Comparison of ENCODE assay signal across 11 cellular contexts in the genomic region with DNA sequence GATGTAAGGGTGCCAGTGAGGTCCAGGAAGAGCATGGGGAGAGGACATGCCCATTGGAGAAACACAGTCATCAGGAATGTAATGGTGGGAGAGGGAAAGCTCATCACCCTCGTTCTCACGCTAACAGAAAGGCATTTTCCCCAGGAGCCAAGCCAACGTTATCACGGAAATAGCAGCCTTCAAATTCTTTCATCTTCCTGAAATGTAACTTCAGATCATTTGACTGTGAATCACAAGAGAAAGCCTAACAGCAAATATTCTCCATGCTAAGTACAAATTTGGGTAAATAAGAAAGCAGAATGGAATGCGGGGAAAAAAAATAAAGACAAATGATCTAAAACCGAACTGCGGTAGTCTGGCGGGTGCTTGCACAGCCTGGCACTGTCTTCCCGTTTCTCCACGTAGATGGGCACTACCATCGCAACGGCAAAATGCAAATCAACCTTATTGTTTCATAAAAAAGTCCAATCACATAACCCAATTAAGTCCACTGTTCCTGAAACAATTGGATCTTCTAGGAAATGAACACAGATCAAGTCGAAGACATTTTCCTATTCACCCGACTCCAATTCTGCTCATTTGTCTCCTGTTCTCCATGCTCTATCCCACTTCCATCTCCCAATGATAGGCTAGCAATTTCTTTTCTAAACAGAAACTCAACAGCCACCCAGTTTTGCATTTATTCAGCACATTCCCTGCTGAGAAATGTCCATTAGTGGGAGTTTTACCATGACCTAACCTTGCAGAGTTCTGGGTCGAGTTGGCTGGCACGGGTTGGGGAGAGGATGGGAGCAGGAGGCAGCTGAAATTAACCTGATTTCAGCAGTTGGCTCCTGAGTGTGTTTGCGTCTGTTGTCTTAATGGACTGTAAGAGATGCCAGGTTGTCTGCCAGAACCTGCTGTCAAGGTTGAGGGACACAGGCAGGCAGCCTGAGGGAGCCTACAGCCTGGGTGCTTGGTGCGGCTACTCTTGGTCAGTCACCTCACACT.
A peak's percentile ranks its signal among the peaks of the same experiment; 100 is the strongest.
DNase-seq lines count a peak whose midpoint lies in the region; ATAC-seq and TF ChIP-seq lines count a peak whose summit lies in the region.
"Had no signal": no experiment of that assay in that cellular context is flagged by ENCODE, and none has a peak within 500 bp of the region (broad histone marks: within the 10 kb centered on the region; RNA-seq: fewer than 3 reads in every experiment).

No MANE protein-coding gene starts in this region.

- DNase-seq in HFFc6 (peak; percentile 49), glomerular visceral epithelial cell (ENCODE audit: extremely low spot score) (peak; percentile 88), NAMALWA (ENCODE audit: low spot score) (no peak)
- DNase-seq in activated naive CD8-positive, alpha-beta T cell treated with anti-CD3 and anti-CD28 coated beads for 36 hours = no peak
- DNase-seq: activated B cell treated with CpG ODN at 0.5 μM for 24 hours; activated gamma-delta T cell; stimulated activated CD4-positive, alpha-beta T cell treated with anti-CD3 and anti-CD28 coated beads, Interleukin-2, amount 100 ng/mL, for 48 hours; testis had no signal

- peaks cover 17% of the 10 kb centered on the region for H3K4me1 Mint-ChIP-seq in HFFc6 (ENCODE audit: low read depth)
- H3K4me1 Mint-ChIP-seq in activated naive CD8-positive, alpha-beta T cell treated with anti-CD3 and anti-CD28 coated beads for 36 hours = peaks cover 19% of the 10 kb centered on the region

- peaks cover 5% of the 10 kb centered on the region; the same call in 1 of the 2 replicates for H3K36me3 Mint-ChIP-seq in HFFc6 (ENCODE audit: low read depth)
- H3K36me3 Mint-ChIP-seq in activated naive CD8-positive, alpha-beta T cell treated with anti-CD3 and anti-CD28 coated beads for 36 hours = peaks cover 3% of the 10 kb centered on the region

- ATAC-seq in GM21526 (IDR thresholded peaks at IDR 0.05; ENCODE audit: low FRiP score, unreplicated experiment) = no peak

- H3K27ac Mint-ChIP-seq in HFFc6 = peak overlapping the region; percentile 81
- no peak overlapping the region for H3K27ac Mint-ChIP-seq in activated naive CD8-positive, alpha-beta T cell treated with anti-CD3 and anti-CD28 coated beads for 36 hours
- H3K27ac Mint-ChIP-seq: activated B cell treated with CpG ODN at 0.5 μM for 24 hours had no signal

- H3K27ac ChIP-seq in angular gyrus (ENCODE audit: low read depth, low read length) (peak overlapping the region; percentile 42), temporal lobe (ENCODE audit: low read depth, low read length) (peak overlapping the region; percentile 66)
- H3K27ac ChIP-seq: testis had no signal

- peaks cover 53% of the 10 kb centered on the region for H3K27me3 Mint-ChIP-seq in HFFc6 (ENCODE audit: insufficient read depth)
- peaks cover 66% of the 10 kb centered on the region for H3K27me3 Mint-ChIP-seq in activated naive CD8-positive, alpha-beta T cell treated with anti-CD3 and anti-CD28 coated beads for 36 hours

- peaks cover 4% of the 10 kb centered on the region; the same call in 1 of the 2 replicates for H3K9me3 Mint-ChIP-seq in HFFc6
- H3K9me3 Mint-ChIP-seq in activated naive CD8-positive, alpha-beta T cell treated with anti-CD3 and anti-CD28 coated beads for 36 hours = peaks cover 12% of the 10 kb centered on the region

- TF ChIP-seq CTCF in HFFc6 (IDR thresholded peaks at IDR 0.05) = no peak

- H3K4me3 Mint-ChIP-seq in HFFc6 = peak overlapping the region; percentile 47; the same call in 1 of the 2 replicates
- H3K4me3 Mint-ChIP-seq in activated naive CD8-positive, alpha-beta T cell treated with anti-CD3 and anti-CD28 coated beads for 36 hours = no peak overlapping the region
- H3K4me3 Mint-ChIP-seq: activated B cell treated with CpG ODN at 0.5 μM for 24 hours had no signal

Comparison
In these comparisons a context has a peak if more than half of its experiments do, and no peak if none do; other contexts are left out.
1. DNase-seq: peak in HFFc6 (single experiment) and glomerular visceral epithelial cell (single experiment); none in NAMALWA (single experiment) and activated naive CD8-positive, alpha-beta T cell treated with anti-CD3 and anti-CD28 coated beads for 36 hours (single experiment).